ENCODE assay signal across 29 cellular contexts in genomic region chr7:41451826-41452225, GRCh38.
DNase-seq lines count a peak whose midpoint lies in the region; ATAC-seq, FAIRE-seq and TF ChIP-seq lines count a peak whose summit lies in the region.
"Had no signal": no experiment of that assay in that cellular context is flagged by ENCODE, and none has a peak within 500 bp of the region (broad histone marks: within the 10 kb centered on the region; RNA-seq: fewer than 3 reads in every experiment).

No MANE protein-coding gene starts in this region.

- no peak for TF ChIP-seq CTCF in astrocyte (IDR thresholded peaks at IDR 0.05; ENCODE audit: insufficient read depth, low read depth, low read length)
- no peak for TF ChIP-seq CTCF in Calu3 (IDR thresholded peaks at IDR 0.05; ENCODE audit: unreplicated experiment)
- no peak for TF ChIP-seq CTCF in GM20000 (IDR thresholded peaks at IDR 0.05; ENCODE audit: extremely low read depth, missing control alignments)

- H3K9ac ChIP-seq in astrocyte (ENCODE audit: low read length), result no peak overlapping the region

- H3K27me3 Mint-ChIP-seq in astrocyte (ENCODE audit: low read depth, unreplicated experiment) (no peaks in the 10 kb centered on the region), Calu3 (ENCODE audit: unreplicated experiment) (no peaks in the 10 kb centered on the region)
- no peaks in the 10 kb centered on the region for H3K27me3 Mint-ChIP-seq in natural killer cell treated with Interleukin-12 subunit alpha and Interleukin-12 subunit beta and Interleukin-15 and Interleukin-18, amount 100 ng/mL, for 72 hours
- H3K27me3 Mint-ChIP-seq: activated CD4-positive, alpha-beta T cell treated with anti-CD3 and anti-CD28 coated beads for 36 hours; T-cell had no signal

- DNase-seq in AG20443 (ENCODE audit: low spot score) (peak; percentile 28), LHCN-M2 (ENCODE audit: low read depth) (peak; percentile 37), astrocyte (ENCODE audit: low read depth) (peak; percentile 25), hepatic stellate cell (ENCODE audit: low spot score) (peak; percentile 29), Calu3 (no peak), GM20000 (ENCODE audit: low spot score) (no peak)
- DNase-seq in natural killer cell treated with Interleukin-12 subunit alpha and Interleukin-12 subunit beta and Interleukin-15 and Interleukin-18, amount 100 ng/mL, for 72 hours (ENCODE audit: low spot score), result no peak
- DNase-seq in effector CD8-positive, alpha-beta T cell (lab: John Stamatoyannopoulos, UW), result no peak
- DNase-seq: activated CD4-positive, alpha-beta T cell treated with anti-CD3 and anti-CD28 coated beads for 36 hours; activated T-cell treated with anti-CD3 and anti-CD28 coated beads, Interleukin-2, amount 50 U/mL, for 48 hours; H9; MV-4-11; naive thymus-derived CD8-positive, alpha-beta T cell; NCI-H1694 treated with DMSO at 0.1 percent for 48 hours; NCI-H774; SHP77 treated with DMSO at 0.1 percent for 48 hours; stimulated activated CD4-positive, alpha-beta T cell treated with anti-CD3 and anti-CD28 coated beads, Interleukin-4, amount 100 ng/mL, for 24 hours; stimulated activated naive CD4-positive, alpha-beta T cell treated with Interleukin-2 at 50 U/mL for 16 hours; T-cell; tibial artery had no signal

- H3K4me3 Mint-ChIP-seq in astrocyte (ENCODE audit: unreplicated experiment) (no peak overlapping the region), Calu3 (ENCODE audit: low read depth, unreplicated experiment) (no peak overlapping the region)
- H3K4me3 Mint-ChIP-seq in natural killer cell treated with Interleukin-12 subunit alpha and Interleukin-12 subunit beta and Interleukin-15 and Interleukin-18, amount 100 ng/mL, for 72 hours, result no peak overlapping the region
- H3K4me3 Mint-ChIP-seq: activated CD4-positive, alpha-beta T cell treated with anti-CD3 and anti-CD28 coated beads for 36 hours; H9; naive thymus-derived CD8-positive, alpha-beta T cell; T-cell had no signal

- no peak overlapping the region for H3K4me2 ChIP-seq in astrocyte (ENCODE audit: low read length)

- CTCF ChIA-PET in Calu3 (lab: Charles Lee), result no interaction called here

- intact Hi-C loops in Calu3 (cut with micrococcal nuclease; ENCODE audit: unreplicated experiment), result no loop called here

- H3K27ac Mint-ChIP-seq in astrocyte (ENCODE audit: unreplicated experiment) (no peak overlapping the region), Calu3 (ENCODE audit: unreplicated experiment) (no peak overlapping the region)
- no peak overlapping the region for H3K27ac Mint-ChIP-seq in natural killer cell treated with Interleukin-12 subunit alpha and Interleukin-12 subunit beta and Interleukin-15 and Interleukin-18, amount 100 ng/mL, for 72 hours
- H3K27ac Mint-ChIP-seq: activated CD4-positive, alpha-beta T cell treated with anti-CD3 and anti-CD28 coated beads for 36 hours; activated naive CD4-positive, alpha-beta T cell treated with anti-CD3 and anti-CD28 coated beads, Interleukin-2, amount 50 U/mL, for 72 hours; H9; naive thymus-derived CD8-positive, alpha-beta T cell; T-cell had no signal

- H3K27ac ChIP-seq in astrocyte (ENCODE audit: low read depth, low read length), result no peak overlapping the region
- H3K27ac ChIP-seq: ascending aorta, C4-2B, esophagus muscularis mucosa, right atrium auricular region, tibial artery had no signal

- no peaks in the 10 kb centered on the region for H3K9me3 ChIP-seq in astrocyte (ENCODE audit: insufficient read depth, low read depth, low read length)
- H3K9me3 ChIP-seq: ascending aorta, esophagus muscularis mucosa, right atrium auricular region, tibial artery had no signal

- peaks cover 6% of the 10 kb centered on the region for H3K4me1 Mint-ChIP-seq in astrocyte (ENCODE audit: low read depth, unreplicated experiment)
- no peaks in the 10 kb centered on the region for H3K4me1 Mint-ChIP-seq in natural killer cell treated with Interleukin-12 subunit alpha and Interleukin-12 subunit beta and Interleukin-15 and Interleukin-18, amount 100 ng/mL, for 72 hours (ENCODE audit: low read depth in 2 of 2)
- no peaks in the 10 kb centered on the region for H3K4me1 Mint-ChIP-seq in Calu3 (ENCODE audit: low read depth, unreplicated experiment)
- H3K4me1 Mint-ChIP-seq: activated CD4-positive, alpha-beta T cell treated with anti-CD3 and anti-CD28 coated beads for 36 hours; naive thymus-derived CD8-positive, alpha-beta T cell; T-cell had no signal

- no peak for ATAC-seq in natural killer cell treated with Interleukin-12 subunit alpha and Interleukin-12 subunit beta and Interleukin-15 and Interleukin-18, amount 100 ng/mL, for 72 hours
- ATAC-seq: activated CD4-positive, alpha-beta T cell treated with anti-CD3 and anti-CD28 coated beads for 36 hours; activated naive CD4-positive, alpha-beta T cell treated with anti-CD3 and anti-CD28 coated beads, Interleukin-2, amount 50 U/mL, for 72 hours; K562; naive thymus-derived CD8-positive, alpha-beta T cell; T-cell had no signal

- no peak overlapping the region for H2AFZ ChIP-seq in astrocyte (ENCODE audit: low read depth, low read length)

- H3K4me1 ChIP-seq in astrocyte (ENCODE audit: insufficient read depth, low read length), result no peaks in the 10 kb centered on the region

- H4K20me1 ChIP-seq in astrocyte (ENCODE audit: insufficient read depth, low read length), result no peaks in the 10 kb centered on the region

- no TSS peak for BruUV-seq in Calu3 (replicated peaks; lab: Mats Ljungman, UMichigan)

- no peaks in the 10 kb centered on the region for H3K9me3 Mint-ChIP-seq in astrocyte (ENCODE audit: unreplicated experiment)
- H3K9me3 Mint-ChIP-seq in natural killer cell treated with Interleukin-12 subunit alpha and Interleukin-12 subunit beta and Interleukin-15 and Interleukin-18, amount 100 ng/mL, for 72 hours, result peaks cover 8% of the 10 kb centered on the region
- H3K9me3 Mint-ChIP-seq in Calu3 (ENCODE audit: low read depth, unreplicated experiment), result no peaks in the 10 kb centered on the region
- H3K9me3 Mint-ChIP-seq: H9 had no signal

- no peaks in the 10 kb centered on the region for H3K27me3 ChIP-seq in astrocyte (ENCODE audit: insufficient read depth, low read length)
- H3K27me3 ChIP-seq: ascending aorta, esophagus muscularis mucosa, right atrium auricular region, tibial artery had no signal

- FAIRE-seq in astrocyte (lab: Jason Lieb, UNC), result peak; percentile 72
- FAIRE-seq: D721Med, GM18507, K562, TTC549 had no signal

- H3K4me3 ChIP-seq in astrocyte (ENCODE audit: insufficient read depth, low read depth, low read length), result no peak overlapping the region
- H3K4me3 ChIP-seq: ascending aorta, esophagus muscularis mucosa, K562, right atrium auricular region, tibial artery had no signal

- no peaks in the 10 kb centered on the region for H3K36me3 Mint-ChIP-seq in astrocyte (ENCODE audit: low read depth, unreplicated experiment)
- H3K36me3 Mint-ChIP-seq in natural killer cell treated with Interleukin-12 subunit alpha and Interleukin-12 subunit beta and Interleukin-15 and Interleukin-18, amount 100 ng/mL, for 72 hours, result peaks cover 4% of the 10 kb centered on the region
- no peaks in the 10 kb centered on the region for H3K36me3 Mint-ChIP-seq in Calu3 (ENCODE audit: insufficient read depth, unreplicated experiment)
- H3K36me3 Mint-ChIP-seq: activated naive CD4-positive, alpha-beta T cell treated with anti-CD3 and anti-CD28 coated beads, Interleukin-2, amount 50 U/mL, for 72 hours; naive thymus-derived CD8-positive, alpha-beta T cell; T-cell had no signal

- H3K79me2 ChIP-seq in astrocyte (ENCODE audit: insufficient read depth, low read length), result no peaks in the 10 kb centered on the region

- H3K36me3 ChIP-seq in astrocyte (ENCODE audit: insufficient read depth, low read length), result no peaks in the 10 kb centered on the region
- H3K36me3 ChIP-seq: ascending aorta, esophagus muscularis mucosa, right atrium auricular region, tibial artery had no signal

Comparison
In these comparisons a context has a peak if more than half of its experiments do, and no peak if none do; other contexts are left out.
1. DNase-seq: peak in AG20443 (single experiment), LHCN-M2 (single experiment), astrocyte (single experiment) and hepatic stellate cell (single experiment); none in natural killer cell treated with Interleukin-12 subunit alpha and Interleukin-12 subunit beta and Interleukin-15 and Interleukin-18, amount 100 ng/mL, for 72 hours (single experiment), Calu3 (single experiment), effector CD8-positive, alpha-beta T cell (single experiment) and GM20000 (single experiment).